In genomic region chr1:244329591-244330317, GRCh38 we compare ENCODE assay signal across 31 cellular contexts.
DNase-seq lines count a peak whose midpoint lies in the region; ATAC-seq, FAIRE-seq and TF ChIP-seq lines count a peak whose summit lies in the region.
"Had no signal": no experiment of that assay in that cellular context is flagged by ENCODE, and none has a peak within 500 bp of the region (broad histone marks: within the 10 kb centered on the region; RNA-seq: fewer than 3 reads in every experiment).

No MANE protein-coding gene starts in this region.

- H3K27me3 ChIP-seq in breast epithelium (no peaks in the 10 kb centered on the region), astrocyte (ENCODE audit: insufficient read depth, low read length) (no peaks in the 10 kb centered on the region)
- no peaks in the 10 kb centered on the region for H3K27me3 ChIP-seq in naive thymus-derived CD4-positive, alpha-beta T cell (ENCODE audit: control insufficient read depth in 2 of 2, insufficient read depth in 2 of 2, low read length in 2 of 2)
- H3K27me3 ChIP-seq: heart left ventricle, testis, vagina had no signal

- FAIRE-seq in astrocyte (lab: Jason Lieb, UNC) = peak; percentile 55
- no peak for FAIRE-seq in GM19239 (lab: Jason Lieb, UNC)
- FAIRE-seq: GM12892 had no signal

- H3K27ac Mint-ChIP-seq in MCF 10A (ENCODE audit: low read depth, unreplicated experiment) (peak overlapping the region; percentile 47), astrocyte (ENCODE audit: unreplicated experiment) (no peak overlapping the region)
- no peak overlapping the region for H3K27ac Mint-ChIP-seq in naive thymus-derived CD4-positive, alpha-beta T cell
- H3K27ac Mint-ChIP-seq: activated CD4-positive, alpha-beta memory T cell treated with anti-CD3 and anti-CD28 coated beads, Interleukin-2, amount 10 ng/mL, durations not matched to agents 7 days and 5 days; activated T-helper 17 cell treated with anti-CD3 and anti-CD28 coated beads, Interleukin-2, amount 50 U/mL, for 72 hours; CD4-positive, CD25-positive, alpha-beta regulatory T cell; memory B cell; stimulated activated naive B cell treated with anti-CD40 and anti-IgM and Interleukin-4, amounts not matched to agents 10 μg/mL and 1 μg/mL and 100 μg/mL, for 72 hours had no signal

- POLR2A ChIA-PET in MCF 10A (lab: Yijun Ruan, JAX) = interaction anchor here (0.6 to 2.0 kb wide), 12 partner anchors 11 to 1073 kb away, joined by 3 to 20 read pairs (median 3); partner anchors contain the start of gene SDCCAG8
- POLR2A ChIA-PET in naive thymus-derived CD4-positive, alpha-beta T cell (lab: Charles Lee) = no interaction called here

- H2AFZ ChIP-seq in astrocyte (ENCODE audit: low read depth, low read length) = no peak overlapping the region

- TF ChIP-seq CTCF in MCF 10A (IDR thresholded peaks at IDR 0.05; ENCODE audit: unreplicated experiment) (no peak), breast epithelium (IDR thresholded peaks at IDR 0.05) (no peak), astrocyte (IDR thresholded peaks at IDR 0.05; ENCODE audit: insufficient read depth, low read depth, low read length) (no peak), fibroblast of villous mesenchyme (IDR thresholded peaks at IDR 0.05; ENCODE audit: insufficient read depth, low read depth, low read length) (no peak)

- DNase-seq in MCF 10A (ENCODE audit: unreplicated experiment) = peak; percentile 48
- no peak for DNase-seq in breast epithelium (ENCODE audit: low spot score in 2 of 2)
- no peak for DNase-seq in astrocyte (ENCODE audit: low read depth)
- peak; percentile 76 for DNase-seq in fibroblast of villous mesenchyme (ENCODE audit: low read depth)
- DNase-seq in naive thymus-derived CD4-positive, alpha-beta T cell = no peak
- no peak for DNase-seq in head of caudate nucleus
- no peak for DNase-seq in GM19239 (ENCODE audit: insufficient read length, low spot score)
- DNase-seq: activated CD4-positive, alpha-beta memory T cell treated with anti-CD3 and anti-CD28 coated beads, Interleukin-2, amount 10 ng/mL, durations not matched to agents 7 days and 5 days; activated naive CD4-positive, alpha-beta T cell treated with anti-CD3 and anti-CD28 coated beads, Interleukin-2, amount 50 U/mL, for 16 hours; anterior cingulate cortex; caudate nucleus; CD4-positive, CD25-positive, alpha-beta regulatory T cell; EL; heart left ventricle; NCI-H1105; NCI-H2081; NCI-H774; posterior cingulate gyrus; stimulated activated CD4-positive, alpha-beta T cell treated with anti-CD3 and anti-CD28 coated beads, Interleukin-4, amount 100 ng/mL, for 4 hours; stimulated activated naive B cell treated with anti-CD40 and anti-IgM and Interleukin-4, amounts not matched to agents 10 μg/mL and 1 μg/mL and 100 μg/mL, for 72 hours; T-helper 1 cell; testis had no signal

- H3K4me3 Mint-ChIP-seq in MCF 10A (ENCODE audit: unreplicated experiment) = no peak overlapping the region
- no peak overlapping the region for H3K4me3 Mint-ChIP-seq in astrocyte (ENCODE audit: unreplicated experiment)
- no peak overlapping the region for H3K4me3 Mint-ChIP-seq in naive thymus-derived CD4-positive, alpha-beta T cell
- H3K4me3 Mint-ChIP-seq: activated CD4-positive, alpha-beta memory T cell treated with anti-CD3 and anti-CD28 coated beads, Interleukin-2, amount 10 ng/mL, durations not matched to agents 7 days and 5 days; activated T-helper 17 cell treated with anti-CD3 and anti-CD28 coated beads, Interleukin-2, amount 50 U/mL, for 72 hours; CD4-positive, CD25-positive, alpha-beta regulatory T cell; memory B cell; stimulated activated naive B cell treated with anti-CD40 and anti-IgM and Interleukin-4, amounts not matched to agents 10 μg/mL and 1 μg/mL and 100 μg/mL, for 72 hours had no signal

- H3K4me1 ChIP-seq in breast epithelium = no peaks in the 10 kb centered on the region
- H3K4me1 ChIP-seq in astrocyte (ENCODE audit: insufficient read depth, low read length) = no peaks in the 10 kb centered on the region
- H3K4me1 ChIP-seq in naive thymus-derived CD4-positive, alpha-beta T cell (ENCODE audit: control insufficient read depth in 2 of 2, insufficient read depth in 2 of 2, low read length in 2 of 2) = no peaks in the 10 kb centered on the region
- H3K4me1 ChIP-seq: testis, vagina had no signal

- H3K4me2 ChIP-seq in astrocyte (ENCODE audit: low read length) = no peak overlapping the region

- CTCF ChIA-PET in MCF 10A (lab: Yijun Ruan, JAX) = interaction anchor here (0.9 to 1.8 kb wide), 4 partner anchors 9 to 30 kb away, joined by 3 to 7 read pairs (median 4); no protein-coding TSS in a partner anchor
- CTCF ChIA-PET in naive thymus-derived CD4-positive, alpha-beta T cell (lab: Charles Lee) = no interaction called here

- no peak for ATAC-seq in naive thymus-derived CD4-positive, alpha-beta T cell
- ATAC-seq in HG03159 (IDR thresholded peaks at IDR 0.05; ENCODE audit: unreplicated experiment) = no peak
- ATAC-seq: activated CD4-positive, CD25-positive, alpha-beta regulatory T cell treated with anti-CD3 and anti-CD28 coated beads, Interleukin-2, amount 50 U/mL, for 24 hours; activated T-helper 17 cell treated with anti-CD3 and anti-CD28 coated beads, Interleukin-2, amount 50 U/mL, for 72 hours; heart left ventricle; sciatic nerve; stimulated activated naive B cell treated with anti-CD40 and anti-IgM and Interleukin-4, amounts not matched to agents 10 μg/mL and 1 μg/mL and 100 μg/mL, for 72 hours had no signal

- no peaks in the 10 kb centered on the region for H3K79me2 ChIP-seq in astrocyte (ENCODE audit: insufficient read depth, low read length)

- H3K36me3 ChIP-seq in breast epithelium (no peaks in the 10 kb centered on the region), astrocyte (ENCODE audit: insufficient read depth, low read length) (no peaks in the 10 kb centered on the region)
- H3K36me3 ChIP-seq in naive thymus-derived CD4-positive, alpha-beta T cell (ENCODE audit: control insufficient read depth in 2 of 3, insufficient read depth in 3 of 3, low read length in 3 of 3) = no peaks in the 10 kb centered on the region
- H3K36me3 ChIP-seq: heart left ventricle, vagina had no signal

- H3K27ac ChIP-seq in breast epithelium (no peak overlapping the region), astrocyte (ENCODE audit: low read depth, low read length) (no peak overlapping the region)
- no peak overlapping the region for H3K27ac ChIP-seq in naive thymus-derived CD4-positive, alpha-beta T cell (ENCODE audit: low read depth, low read length)
- H3K27ac ChIP-seq: 22Rv1, heart left ventricle, RWPE1, testis, vagina had no signal

- H4K20me1 ChIP-seq in astrocyte (ENCODE audit: insufficient read depth, low read length) = no peaks in the 10 kb centered on the region

- no TSS peak for BruUV-seq in MCF 10A (replicated peaks; lab: Mats Ljungman, UMichigan)

- H3K4me3 ChIP-seq in breast epithelium (no peak overlapping the region), astrocyte (ENCODE audit: insufficient read depth, low read depth, low read length) (no peak overlapping the region), fibroblast of villous mesenchyme (ENCODE audit: low read depth, low read length) (no peak overlapping the region)
- H3K4me3 ChIP-seq in naive thymus-derived CD4-positive, alpha-beta T cell (ENCODE audit: low read length) = no peak overlapping the region
- H3K4me3 ChIP-seq: heart left ventricle, testis, vagina had no signal

- no peak overlapping the region for H3K9ac ChIP-seq in astrocyte (ENCODE audit: low read length)

- H3K36me3 Mint-ChIP-seq in MCF 10A (ENCODE audit: insufficient read depth, unreplicated experiment) = peaks cover 6% of the 10 kb centered on the region
- no peaks in the 10 kb centered on the region for H3K36me3 Mint-ChIP-seq in astrocyte (ENCODE audit: low read depth, unreplicated experiment)
- peaks cover 0 to 20% (median 0%) of the 10 kb centered on the region in 5 donors for H3K36me3 Mint-ChIP-seq in naive thymus-derived CD4-positive, alpha-beta T cell
- H3K36me3 Mint-ChIP-seq: CD4-positive, CD25-positive, alpha-beta regulatory T cell had no signal

- intact Hi-C loops in MCF 10A (cut with micrococcal nuclease) (no loop called here), breast epithelium (cut with DNase I; ENCODE audit: low total_unique reads) (no loop called here), head of caudate nucleus (cut with DNase I) (no loop called here)
- intact Hi-C loops in naive thymus-derived CD4-positive, alpha-beta T cell (cut with micrococcal nuclease) = loop anchor here in 1 of 2 donors (10.0 kb wide), 1 partner anchor 505 kb away; the partner anchor contains the start of gene COX20

- H3K27me3 Mint-ChIP-seq in MCF 10A (ENCODE audit: insufficient read depth, unreplicated experiment) = no peaks in the 10 kb centered on the region
- no peaks in the 10 kb centered on the region for H3K27me3 Mint-ChIP-seq in astrocyte (ENCODE audit: low read depth, unreplicated experiment)
- peaks cover 18 to 41% (median 30%) of the 10 kb centered on the region in 5 donors for H3K27me3 Mint-ChIP-seq in naive thymus-derived CD4-positive, alpha-beta T cell

- peaks cover 7% of the 10 kb centered on the region for H3K9me3 Mint-ChIP-seq in MCF 10A (ENCODE audit: unreplicated experiment)
- H3K9me3 Mint-ChIP-seq in astrocyte (ENCODE audit: unreplicated experiment) = peaks cover 6% of the 10 kb centered on the region
- peaks cover 0 to 38% (median 8%) of the 10 kb centered on the region in 11 donors for H3K9me3 Mint-ChIP-seq in naive thymus-derived CD4-positive, alpha-beta T cell

- no peak for TF ChIP-seq POLR2A in breast epithelium (IDR thresholded peaks at IDR 0.05)

- H3K4me1 Mint-ChIP-seq in MCF 10A (ENCODE audit: insufficient read depth, unreplicated experiment) = peaks cover 38% of the 10 kb centered on the region
- H3K4me1 Mint-ChIP-seq in astrocyte (ENCODE audit: low read depth, unreplicated experiment) = peaks cover 4% of the 10 kb centered on the region
- H3K4me1 Mint-ChIP-seq in naive thymus-derived CD4-positive, alpha-beta T cell = peaks cover 0 to 22% (median 0%) of the 10 kb centered on the region in 7 donors

- peaks cover 0 to 5% of the 10 kb centered on the region in 2 donors for H3K9me3 ChIP-seq in breast epithelium
- H3K9me3 ChIP-seq in astrocyte (ENCODE audit: insufficient read depth, low read depth, low read length) = no peaks in the 10 kb centered on the region
- no peaks in the 10 kb centered on the region for H3K9me3 ChIP-seq in naive thymus-derived CD4-positive, alpha-beta T cell (ENCODE audit: control insufficient read depth in 2 of 3, low read length in 3 of 3)
- H3K9me3 ChIP-seq: testis, vagina had no signal

Comparison
In these comparisons a context has a peak if more than half of its experiments do, and no peak if none do; other contexts are left out.
1. DNase-seq: peak in MCF 10A (single experiment) and fibroblast of villous mesenchyme (single experiment); none in breast epithelium (0 of 2), astrocyte (single experiment), naive thymus-derived CD4-positive, alpha-beta T cell (0 of 9), head of caudate nucleus (0 of 42) and GM19239 (single experiment).